ENCODE assay signal across 18 cellular contexts in genomic region chr18:28792404-28793103, GRCh38.
DNase-seq lines count a peak whose midpoint lies in the region; ATAC-seq and TF ChIP-seq lines count a peak whose summit lies in the region.
"Had no signal": no experiment of that assay in that cellular context is flagged by ENCODE, and none has a peak within 500 bp of the region (broad histone marks: within the 10 kb centered on the region; RNA-seq: fewer than 3 reads in every experiment).

No MANE protein-coding gene starts in this region.

- H2BK12ac ChIP-seq in H9 (ENCODE audit: insufficient read length, low read depth, low read length), result no peak overlapping the region

- H3K18ac ChIP-seq in H9 (ENCODE audit: insufficient read length, low read depth, low read length), result no peak overlapping the region

- intact Hi-C loops in CD8-positive, alpha-beta T cell (cut with DNase I, micrococcal nuclease), result no loop called here
- intact Hi-C loops in PC-9 (cut with micrococcal nuclease; ENCODE audit: unreplicated experiment), result loop anchor here (10.0 kb wide), 1 partner anchor 208 kb away; no protein-coding TSS in a partner anchor

- DNase-seq in CD8-positive, alpha-beta T cell, result no peak
- DNase-seq in HuH-7 (ENCODE audit: low spot score), result peak; percentile 0
- DNase-seq in PC-9, result no peak
- no peak for DNase-seq in immature natural killer cell
- no peak for DNase-seq in H9
- DNase-seq: activated CD4-positive, alpha-beta memory T cell treated with anti-CD3 and anti-CD28 coated beads for 36 hours; activated effector memory CD4-positive, alpha-beta T cell treated with Interleukin-2 at 50 U/mL for 16 hours; mucosa of descending colon; NCI-H146; NCI-H526; stimulated activated naive CD8-positive, alpha-beta T cell treated with anti-CD3 and anti-CD28 coated beads, Interleukin-15, Interleukin-2, amounts not matched to agents 100 U/mL and 50 U/mL, for 24 hours; T1000 had no signal

- no peak overlapping the region for H4K5ac ChIP-seq in H9 (ENCODE audit: insufficient read length, low read depth, low read length)

- H2BK5ac ChIP-seq in H9 (ENCODE audit: insufficient read length, low read length), result no peak overlapping the region

- H4K8ac ChIP-seq in H9 (replicated peaks; ENCODE audit: insufficient read length, low read depth, low read length), result no peak overlapping the region

- no peaks in the 10 kb centered on the region for H3K36me3 Mint-ChIP-seq in CD8-positive, alpha-beta T cell
- H3K36me3 Mint-ChIP-seq in immature natural killer cell (no peaks in the 10 kb centered on the region), H9 (ENCODE audit: insufficient read depth in 1 of 3, low read depth in 3 of 3) (no peaks in the 10 kb centered on the region)
- H3K36me3 Mint-ChIP-seq: activated CD4-positive, alpha-beta memory T cell treated with anti-CD3 and anti-CD28 coated beads for 36 hours had no signal

- ATAC-seq in CD8-positive, alpha-beta T cell, result no peak
- ATAC-seq in GM18505 (IDR thresholded peaks at IDR 0.05; ENCODE audit: unreplicated experiment) (no peak), HG03045 (IDR thresholded peaks at IDR 0.05; ENCODE audit: unreplicated experiment) (no peak)
- ATAC-seq: mucosa of descending colon; stimulated activated naive CD8-positive, alpha-beta T cell treated with anti-CD3 and anti-CD28 coated beads, Interleukin-15, Interleukin-2, amounts not matched to agents 100 U/mL and 50 U/mL, for 24 hours had no signal

- H3K9me3 Mint-ChIP-seq in CD8-positive, alpha-beta T cell, result peaks cover 14% of the 10 kb centered on the region
- peaks cover 0 to 1% (median 0%) of the 10 kb centered on the region in 6 donors for H3K9me3 Mint-ChIP-seq in immature natural killer cell
- H3K9me3 Mint-ChIP-seq in H9, result no peaks in the 10 kb centered on the region

- H2BK15ac ChIP-seq in H9 (ENCODE audit: low read depth, low read length), result no peak overlapping the region

- H3K4me3 ChIP-seq in CD8-positive, alpha-beta T cell (ENCODE audit: low read depth, low read length), result no peak overlapping the region
- H3K4me3 ChIP-seq in PC-9, result peak overlapping the region; percentile 45; the same call in 1 of the 2 replicates
- H3K4me3 ChIP-seq: ascending aorta, esophagus muscularis mucosa, HAP-1, mucosa of descending colon had no signal

- no peak overlapping the region for H2BK20ac ChIP-seq in H9 (ENCODE audit: low read depth, low read length, poor library complexity, severe bottlenecking)

- no peak for TF ChIP-seq POLR2A in GM18505 (IDR thresholded peaks at IDR 0.05; ENCODE audit: borderline replicate concordance, extremely low read depth, insufficient read depth, insufficient read length)

- H3K4me1 ChIP-seq in CD8-positive, alpha-beta T cell (ENCODE audit: insufficient read depth, low read length), result no peaks in the 10 kb centered on the region
- H3K4me1 ChIP-seq in PC-9 (replicated peaks; ENCODE audit: insufficient read depth), result peaks cover 19% of the 10 kb centered on the region
- H3K4me1 ChIP-seq in H9 (ENCODE audit: insufficient read depth, low read length), result no peaks in the 10 kb centered on the region
- H3K4me1 ChIP-seq: HAP-1 had no signal

- no peak overlapping the region for H4K91ac ChIP-seq in H9 (ENCODE audit: insufficient read length, low read depth, low read length)

- H3K9me3 ChIP-seq in CD8-positive, alpha-beta T cell (ENCODE audit: low read length), result no peaks in the 10 kb centered on the region
- H3K9me3 ChIP-seq in PC-9 (ENCODE audit: insufficient read depth, low read depth) (no peaks in the 10 kb centered on the region), H9 (ENCODE audit: control insufficient read depth, low read depth, low read length) (no peaks in the 10 kb centered on the region)
- H3K9me3 ChIP-seq: ascending aorta, esophagus muscularis mucosa, HAP-1 had no signal

- H4K20me1 ChIP-seq in PC-9 (ENCODE audit: insufficient read depth) (no peaks in the 10 kb centered on the region), H9 (ENCODE audit: control insufficient read depth, insufficient read depth, insufficient read length) (no peaks in the 10 kb centered on the region)

- H2AK5ac ChIP-seq in H9 (ENCODE audit: insufficient read length, low read length), result no peak overlapping the region

- no peaks in the 10 kb centered on the region for H3K36me3 ChIP-seq in CD8-positive, alpha-beta T cell (ENCODE audit: insufficient read depth, low read length)
- H3K36me3 ChIP-seq in PC-9 (ENCODE audit: low read depth), result no peaks in the 10 kb centered on the region
- H3K36me3 ChIP-seq: ascending aorta, esophagus muscularis mucosa, HAP-1 had no signal

- no peak overlapping the region for H2BK120ac ChIP-seq in H9 (ENCODE audit: low read depth, low read length, poor library complexity, severe bottlenecking)

- peak overlapping the region; percentile 64; the same call in 1 of the 2 replicates for H2AFZ ChIP-seq in PC-9
- H2AFZ ChIP-seq in H9 (ENCODE audit: low read length), result no peak overlapping the region

- H3K79me2 ChIP-seq in PC-9 (ENCODE audit: low read depth), result no peaks in the 10 kb centered on the region
- no peaks in the 10 kb centered on the region for H3K79me2 ChIP-seq in H9 (ENCODE audit: insufficient read depth, low read length)

- no peak for TF ChIP-seq CTCF in CD8-positive, alpha-beta T cell (IDR thresholded peaks at IDR 0.05)
- TF ChIP-seq CTCF in PC-9 (conservative IDR thresholded peaks at IDR 0.05) (no peak), H9 (conservative IDR thresholded peaks at IDR 0.05) (no peak)

- H3K56ac ChIP-seq in H9 (ENCODE audit: insufficient read length, low read depth, low read length), result no peak overlapping the region

- WGBS in H9 (ENCODE audit: extremely low coverage, insufficient read length, low lambda C conversion rate), result no CpG with 5 or more reads among the region's 4 CpGs

- POLR2A ChIA-PET in CD8-positive, alpha-beta T cell (lab: Charles Lee), result no interaction called here
- POLR2A ChIA-PET in PC-9 (lab: Charles Lee; ENCODE audit: unreplicated experiment), result no interaction called here

- no peaks in the 10 kb centered on the region for H3K23me2 ChIP-seq in H9 (ENCODE audit: insufficient read length, low read depth, low read length, poor library complexity, severe bottlenecking)

- H3T11ph ChIP-seq in H9 (ENCODE audit: low read length), result no peak overlapping the region

- no peak overlapping the region for H3K9ac ChIP-seq in H9 (ENCODE audit: extremely low read depth, insufficient read length, low read length)

- H3K27me3 Mint-ChIP-seq in CD8-positive, alpha-beta T cell (ENCODE audit: low read depth), result no peaks in the 10 kb centered on the region
- H3K27me3 Mint-ChIP-seq in immature natural killer cell (ENCODE audit: low read depth in 3 of 3) (no peaks in the 10 kb centered on the region), H9 (ENCODE audit: low read depth) (no peaks in the 10 kb centered on the region)
- H3K27me3 Mint-ChIP-seq: activated CD4-positive, alpha-beta memory T cell treated with anti-CD3 and anti-CD28 coated beads for 36 hours had no signal

- CTCF ChIA-PET in CD8-positive, alpha-beta T cell (lab: Charles Lee), result no interaction called here
- CTCF ChIA-PET in PC-9 (lab: Charles Lee), result interaction anchor here (0.7 kb wide), 1 partner anchor 933 kb away, joined by 5 read pairs; no protein-coding TSS in a partner anchor

- H3K4me2 ChIP-seq in PC-9 (peak overlapping the region; percentile 70), H9 (ENCODE audit: insufficient read depth, insufficient read length, low read length) (no peak overlapping the region)

- no peak overlapping the region for H3K27ac Mint-ChIP-seq in CD8-positive, alpha-beta T cell
- peak overlapping the region in 1 of 6 donors; percentile 39 for H3K27ac Mint-ChIP-seq in immature natural killer cell
- no peak overlapping the region; a peak in 1 of 7 replicates for H3K27ac Mint-ChIP-seq in H9
- H3K27ac Mint-ChIP-seq: activated CD4-positive, alpha-beta memory T cell treated with anti-CD3 and anti-CD28 coated beads for 36 hours had no signal

- BruUV-seq in PC-9 (replicated peaks; lab: Mats Ljungman, UMichigan), result no TSS peak

- no peak overlapping the region for H3K27ac ChIP-seq in CD8-positive, alpha-beta T cell (ENCODE audit: low read depth, low read length)
- H3K27ac ChIP-seq in PC-9 (no peak overlapping the region; the same call in 1 of the 2 replicates), H9 (ENCODE audit: insufficient read length, low read depth, low read length) (no peak overlapping the region)
- H3K27ac ChIP-seq: ascending aorta, C4-2B, esophagus muscularis mucosa had no signal

- H3K9me2 ChIP-seq in PC-9 (ENCODE audit: insufficient read depth), result no peaks in the 10 kb centered on the region

- H3K79me1 ChIP-seq in H9 (ENCODE audit: insufficient read depth, low read depth, low read length, poor library complexity, severe bottlenecking), result no peaks in the 10 kb centered on the region

- H3K4ac ChIP-seq in H9 (ENCODE audit: low read depth, low read length), result no peak overlapping the region

- H3K14ac ChIP-seq in H9 (ENCODE audit: insufficient read depth, low read length), result no peak overlapping the region

- H3K27me3 ChIP-seq in CD8-positive, alpha-beta T cell (ENCODE audit: insufficient read depth, low read length), result no peaks in the 10 kb centered on the region
- H3K27me3 ChIP-seq in PC-9 (ENCODE audit: insufficient read depth, low read depth) (no peaks in the 10 kb centered on the region), H9 (ENCODE audit: insufficient read depth, low read length) (no peaks in the 10 kb centered on the region)
- H3K27me3 ChIP-seq: ascending aorta, esophagus muscularis mucosa had no signal

- H3K4me3 Mint-ChIP-seq in CD8-positive, alpha-beta T cell, result peak overlapping the region; percentile 13
- H3K4me3 Mint-ChIP-seq in immature natural killer cell (peak overlapping the region; percentile 18 to 80 (median 53)), H9 (no peak overlapping the region)
- H3K4me3 Mint-ChIP-seq: activated CD4-positive, alpha-beta memory T cell treated with anti-CD3 and anti-CD28 coated beads for 36 hours had no signal

- peaks cover 2% of the 10 kb centered on the region for H3K4me1 Mint-ChIP-seq in CD8-positive, alpha-beta T cell (ENCODE audit: low read depth)
- H3K4me1 Mint-ChIP-seq in immature natural killer cell (peaks cover 30 to 40% of the 10 kb centered on the region in 2 donors), H9 (peaks cover 2 to 5% of the 10 kb centered on the region in 2 experiments; a peak in 3 of 4 replicates)

- H3F3A ChIP-seq in PC-9 (ENCODE audit: insufficient read depth, low read depth), result no peaks in the 10 kb centered on the region; the same call in 1 of the 2 replicates

- H3K23ac ChIP-seq in H9 (ENCODE audit: insufficient read length, low read depth, low read length), result no peak overlapping the region

Comparison
In these comparisons a context has a peak if more than half of its experiments do, and no peak if none do; other contexts are left out.
1. H3K4me3 Mint-ChIP-seq: peak in CD8-positive, alpha-beta T cell (single experiment) and immature natural killer cell (5 of 5); none in H9 (0 of 2).